In the genomic region with DNA sequence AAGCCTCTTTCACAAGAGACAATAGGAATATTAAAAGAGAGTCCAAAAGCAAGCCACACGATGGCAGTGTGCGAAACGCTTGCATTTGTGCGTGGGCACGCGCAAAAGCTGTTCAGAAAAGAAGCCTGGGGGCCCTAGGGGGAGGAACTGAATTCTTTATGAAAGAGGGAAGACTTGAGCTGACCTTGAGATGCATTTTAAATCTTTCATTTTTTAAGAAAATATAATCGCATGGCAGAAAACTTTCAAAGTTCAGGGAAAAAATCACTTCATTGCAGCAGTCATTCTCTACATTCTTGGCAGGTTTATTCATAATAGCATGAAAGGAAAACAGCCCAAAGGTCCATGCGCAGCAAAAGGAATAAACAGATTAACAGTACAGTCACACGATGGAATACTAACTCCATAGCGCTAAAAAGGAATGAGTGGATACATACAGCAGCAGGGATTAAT, we compare ENCODE assay signal across 13 cellular contexts.
DNase-seq lines count a peak whose midpoint lies in the region; ATAC-seq and TF ChIP-seq lines count a peak whose summit lies in the region.
"Had no signal": no experiment of that assay in that cellular context is flagged by ENCODE, and none has a peak within 500 bp of the region (broad histone marks: within the 10 kb centered on the region; RNA-seq: fewer than 3 reads in every experiment).

No MANE protein-coding gene starts in this region.

- H3K27me3 ChIP-seq in A673 (replicated peaks; ENCODE audit: insufficient read depth, low read depth, low read length, poor library complexity) (no peaks in the 10 kb centered on the region), suprapubic skin (no peaks in the 10 kb centered on the region)
- H3K27me3 ChIP-seq: thyroid gland had no signal

- H3K36me3 ChIP-seq in A673 (ENCODE audit: insufficient read depth, low read length, poor library complexity, severe bottlenecking), result no peaks in the 10 kb centered on the region
- no peaks in the 10 kb centered on the region for H3K36me3 ChIP-seq in suprapubic skin
- H3K36me3 ChIP-seq: thyroid gland had no signal

- peak; percentile 23; the same call in 1 of the 2 replicates for TF ChIP-seq RAD21 in Ishikawa (IDR thresholded peaks at IDR 0.05; ENCODE audit: low read depth)

- no peaks in the 10 kb centered on the region for H3K4me1 Mint-ChIP-seq in activated T-cell treated with anti-CD3 and anti-CD28 coated beads, Interleukin-2, amount 50 U/mL, for 24 hours (ENCODE audit: low read depth)
- H3K4me1 Mint-ChIP-seq in activated naive CD8-positive, alpha-beta T cell treated with anti-CD3 and anti-CD28 coated beads for 36 hours, result no peaks in the 10 kb centered on the region
- H3K4me1 Mint-ChIP-seq: activated CD4-positive, alpha-beta memory T cell treated with anti-CD3 and anti-CD28 coated beads, Interleukin-2, amount 10 ng/mL, durations not matched to agents 7 days and 5 days had no signal

- BruUV-seq in A673 (replicated peaks; lab: Mats Ljungman, UMichigan), result no TSS peak

- TF ChIP-seq EP300 in Ishikawa (IDR thresholded peaks at IDR 0.05; ENCODE audit: borderline replicate concordance) (no peak), suprapubic skin (IDR thresholded peaks at IDR 0.05) (no peak)

- CTCF ChIA-PET in A673 (lab: Charles Lee), result interaction anchor here (0.6 kb wide), 1 partner anchor 65 kb away, joined by 3 read pairs; no protein-coding TSS in a partner anchor

- TF ChIP-seq POLR2A in suprapubic skin (IDR thresholded peaks at IDR 0.05), result no peak

- no peaks in the 10 kb centered on the region for H3K36me3 Mint-ChIP-seq in activated T-cell treated with anti-CD3 and anti-CD28 coated beads, Interleukin-2, amount 50 U/mL, for 24 hours (ENCODE audit: low read depth)
- H3K36me3 Mint-ChIP-seq in activated naive CD8-positive, alpha-beta T cell treated with anti-CD3 and anti-CD28 coated beads for 36 hours, result no peaks in the 10 kb centered on the region

- H3K4me1 ChIP-seq in A673 (ENCODE audit: insufficient read depth, low read length, poor library complexity, severe bottlenecking) (peaks cover 44% of the 10 kb centered on the region), suprapubic skin (peaks cover 9% of the 10 kb centered on the region)
- H3K4me1 ChIP-seq: thyroid gland had no signal

- H3K4me3 Mint-ChIP-seq in activated T-cell treated with anti-CD3 and anti-CD28 coated beads, Interleukin-2, amount 50 U/mL, for 24 hours, result no peak overlapping the region
- H3K4me3 Mint-ChIP-seq in activated naive CD8-positive, alpha-beta T cell treated with anti-CD3 and anti-CD28 coated beads for 36 hours, result no peak overlapping the region
- H3K4me3 Mint-ChIP-seq: activated CD4-positive, alpha-beta memory T cell treated with anti-CD3 and anti-CD28 coated beads, Interleukin-2, amount 10 ng/mL, durations not matched to agents 7 days and 5 days had no signal

- POLR2A ChIA-PET in A673 (lab: Charles Lee; ENCODE audit: low non-redundant PET), result no interaction called here

- H3K27ac ChIP-seq in A673 (ENCODE audit: low read depth, low read length, poor library complexity, severe bottlenecking) (no peak overlapping the region), suprapubic skin (no peak overlapping the region)
- H3K27ac ChIP-seq: skin epidermis, thyroid gland had no signal

- WGBS in suprapubic skin, result 15% methylated on average over 10 of the region's 10 CpGs

- no peaks in the 10 kb centered on the region for H3K9me3 Mint-ChIP-seq in activated T-cell treated with anti-CD3 and anti-CD28 coated beads, Interleukin-2, amount 50 U/mL, for 24 hours
- H3K9me3 Mint-ChIP-seq in activated naive CD8-positive, alpha-beta T cell treated with anti-CD3 and anti-CD28 coated beads for 36 hours, result no peaks in the 10 kb centered on the region
- H3K9me3 Mint-ChIP-seq: activated CD4-positive, alpha-beta memory T cell treated with anti-CD3 and anti-CD28 coated beads, Interleukin-2, amount 10 ng/mL, durations not matched to agents 7 days and 5 days had no signal

- ATAC-seq in HG03039 (IDR thresholded peaks at IDR 0.05; ENCODE audit: unreplicated experiment), result no peak

- peak; percentile 81 for DNase-seq in A673 (ENCODE audit: low spot score)
- DNase-seq in choroid plexus epithelial cell (ENCODE audit: low read depth), result peak; percentile 44
- peak; percentile 24 for DNase-seq in mucosa of gallbladder (ENCODE audit: low spot score)
- no peak for DNase-seq in activated T-cell treated with anti-CD3 and anti-CD28 coated beads, Interleukin-2, amount 50 U/mL, for 24 hours
- no peak for DNase-seq in suprapubic skin (ENCODE audit: low spot score in 2 of 2)
- DNase-seq in activated naive CD8-positive, alpha-beta T cell treated with anti-CD3 and anti-CD28 coated beads for 36 hours, result no peak
- DNase-seq: activated CD4-positive, alpha-beta memory T cell treated with anti-CD3 and anti-CD28 coated beads, Interleukin-2, amount 10 ng/mL, durations not matched to agents 7 days and 5 days; COR-L47; NCI-H510A; thyroid gland had no signal

- H3K27ac Mint-ChIP-seq in activated T-cell treated with anti-CD3 and anti-CD28 coated beads, Interleukin-2, amount 50 U/mL, for 24 hours, result no peak overlapping the region
- H3K27ac Mint-ChIP-seq in activated naive CD8-positive, alpha-beta T cell treated with anti-CD3 and anti-CD28 coated beads for 36 hours, result no peak overlapping the region
- H3K27ac Mint-ChIP-seq: activated CD4-positive, alpha-beta memory T cell treated with anti-CD3 and anti-CD28 coated beads, Interleukin-2, amount 10 ng/mL, durations not matched to agents 7 days and 5 days had no signal

- H3K9me3 ChIP-seq in A673 (ENCODE audit: low read depth, low read length, poor library complexity, severe bottlenecking) (no peaks in the 10 kb centered on the region), suprapubic skin (no peaks in the 10 kb centered on the region)
- H3K9me3 ChIP-seq: thyroid gland had no signal

- peaks cover 22% of the 10 kb centered on the region for H3K27me3 Mint-ChIP-seq in activated T-cell treated with anti-CD3 and anti-CD28 coated beads, Interleukin-2, amount 50 U/mL, for 24 hours
- H3K27me3 Mint-ChIP-seq in activated naive CD8-positive, alpha-beta T cell treated with anti-CD3 and anti-CD28 coated beads for 36 hours, result peaks cover 10% of the 10 kb centered on the region

- intact Hi-C loops in A673 (cut with micrococcal nuclease; ENCODE audit: unreplicated experiment), result loop anchor here (10.0 kb wide), 2 partner anchors 128 to 628 kb away; a partner anchor contains a TSS

- H3K4me3 ChIP-seq in A673 (ENCODE audit: low read depth, low read length, poor library complexity, severe bottlenecking), result no peak overlapping the region
- no peak overlapping the region for H3K4me3 ChIP-seq in choroid plexus epithelial cell (ENCODE audit: low read depth, low read length)
- no peak overlapping the region for H3K4me3 ChIP-seq in suprapubic skin
- H3K4me3 ChIP-seq: skin epidermis, thyroid gland had no signal

- TF ChIP-seq CTCF in A673 (conservative IDR thresholded peaks at IDR 0.05; ENCODE audit: low read depth, low read length) (peak; percentile 82), choroid plexus epithelial cell (conservative IDR thresholded peaks at IDR 0.05; ENCODE audit: low read depth, low read length) (peak; percentile 63), suprapubic skin (IDR thresholded peaks at IDR 0.05) (peak in 1 of 2 donors; percentile 12)

TF ChIP-seq in Ishikawa, 13 proteins besides CTCF, POLR2A, EP300 and RAD21:
- TF ChIP-seq, protein P1, sequence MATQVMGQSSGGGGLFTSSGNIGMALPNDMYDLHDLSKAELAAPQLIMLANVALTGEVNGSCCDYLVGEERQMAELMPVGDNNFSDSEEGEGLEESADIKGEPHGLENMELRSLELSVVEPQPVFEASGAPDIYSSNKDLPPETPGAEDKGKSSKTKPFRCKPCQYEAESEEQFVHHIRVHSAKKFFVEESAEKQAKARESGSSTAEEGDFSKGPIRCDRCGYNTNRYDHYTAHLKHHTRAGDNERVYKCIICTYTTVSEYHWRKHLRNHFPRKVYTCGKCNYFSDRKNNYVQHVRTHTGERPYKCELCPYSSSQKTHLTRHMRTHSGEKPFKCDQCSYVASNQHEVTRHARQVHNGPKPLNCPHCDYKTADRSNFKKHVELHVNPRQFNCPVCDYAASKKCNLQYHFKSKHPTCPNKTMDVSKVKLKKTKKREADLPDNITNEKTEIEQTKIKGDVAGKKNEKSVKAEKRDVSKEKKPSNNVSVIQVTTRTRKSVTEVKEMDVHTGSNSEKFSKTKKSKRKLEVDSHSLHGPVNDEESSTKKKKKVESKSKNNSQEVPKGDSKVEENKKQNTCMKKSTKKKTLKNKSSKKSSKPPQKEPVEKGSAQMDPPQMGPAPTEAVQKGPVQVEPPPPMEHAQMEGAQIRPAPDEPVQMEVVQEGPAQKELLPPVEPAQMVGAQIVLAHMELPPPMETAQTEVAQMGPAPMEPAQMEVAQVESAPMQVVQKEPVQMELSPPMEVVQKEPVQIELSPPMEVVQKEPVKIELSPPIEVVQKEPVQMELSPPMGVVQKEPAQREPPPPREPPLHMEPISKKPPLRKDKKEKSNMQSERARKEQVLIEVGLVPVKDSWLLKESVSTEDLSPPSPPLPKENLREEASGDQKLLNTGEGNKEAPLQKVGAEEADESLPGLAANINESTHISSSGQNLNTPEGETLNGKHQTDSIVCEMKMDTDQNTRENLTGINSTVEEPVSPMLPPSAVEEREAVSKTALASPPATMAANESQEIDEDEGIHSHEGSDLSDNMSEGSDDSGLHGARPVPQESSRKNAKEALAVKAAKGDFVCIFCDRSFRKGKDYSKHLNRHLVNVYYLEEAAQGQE (IDR thresholded peaks at IDR 0.05; ENCODE audit: low read depth), result no peak
- TF ChIP-seq, protein P2, sequence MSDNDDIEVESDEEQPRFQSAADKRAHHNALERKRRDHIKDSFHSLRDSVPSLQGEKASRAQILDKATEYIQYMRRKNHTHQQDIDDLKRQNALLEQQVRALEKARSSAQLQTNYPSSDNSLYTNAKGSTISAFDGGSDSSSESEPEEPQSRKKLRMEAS (IDR thresholded peaks at IDR 0.05), result no peak
- TF ChIP-seq, protein P3, sequence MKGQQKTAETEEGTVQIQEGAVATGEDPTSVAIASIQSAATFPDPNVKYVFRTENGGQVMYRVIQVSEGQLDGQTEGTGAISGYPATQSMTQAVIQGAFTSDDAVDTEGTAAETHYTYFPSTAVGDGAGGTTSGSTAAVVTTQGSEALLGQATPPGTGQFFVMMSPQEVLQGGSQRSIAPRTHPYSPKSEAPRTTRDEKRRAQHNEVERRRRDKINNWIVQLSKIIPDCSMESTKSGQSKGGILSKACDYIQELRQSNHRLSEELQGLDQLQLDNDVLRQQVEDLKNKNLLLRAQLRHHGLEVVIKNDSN (IDR thresholded peaks at IDR 0.05), result no peak
- TF ChIP-seq CREB1 (IDR thresholded peaks at IDR 0.05; ENCODE audit: low read depth), result no peak
- TF ChIP-seq TAF1 (IDR thresholded peaks at IDR 0.05; ENCODE audit: low read depth), result no peak
- no peak for TF ChIP-seq EGR1 (IDR thresholded peaks at IDR 0.05)
- no peak for TF ChIP-seq CEBPB (IDR thresholded peaks at IDR 0.05)
- no peak for TF ChIP-seq YY1 (IDR thresholded peaks at IDR 0.05; ENCODE audit: low read depth)
- TF ChIP-seq TCF12 (IDR thresholded peaks at IDR 0.05; ENCODE audit: low read depth), result no peak
- no peak for TF ChIP-seq NFIC (IDR thresholded peaks at IDR 0.05)

Comparison
In these comparisons a context has a peak if more than half of its experiments do, and no peak if none do; other contexts are left out.
1. DNase-seq: peak in A673 (single experiment), choroid plexus epithelial cell (single experiment) and mucosa of gallbladder (single experiment); none in activated T-cell treated with anti-CD3 and anti-CD28 coated beads, Interleukin-2, amount 50 U/mL, for 24 hours (single experiment), suprapubic skin (0 of 2) and activated naive CD8-positive, alpha-beta T cell treated with anti-CD3 and anti-CD28 coated beads for 36 hours (single experiment).